Comparison of ENCODE assay signal across 8 cellular contexts in genomic region chr1:234726359-234726836, GRCh38.
DNase-seq lines count a peak whose midpoint lies in the region; ATAC-seq and TF ChIP-seq lines count a peak whose summit lies in the region.

No MANE protein-coding gene starts in this region.

- H3K27ac ChIP-seq in BLaER1 treated with 17β-estradiol and CSF1 and Interleukin-3, amounts not matched to agents 10 nM and 100 nM = peak overlapping the region; percentile 95 to 100 (median 96)
- H3K27ac ChIP-seq in body of pancreas (peak overlapping the region; percentile 29 to 98 (median 96)), muscle layer of duodenum (ENCODE audit: low read length) (peak overlapping the region; percentile 98)

- intact Hi-C loops in body of pancreas (cut with DNase I) = no loop called here

- no peaks in the 10 kb centered on the region for H3K36me3 ChIP-seq in BLaER1 treated with 17β-estradiol and CSF1 and Interleukin-3, amounts not matched to agents 10 nM and 100 nM
- H3K36me3 ChIP-seq in body of pancreas (replicated peaks in 1 of 2; ENCODE audit: insufficient read depth in 1 of 2, low read depth in 2 of 2) (no peaks in the 10 kb centered on the region), muscle layer of duodenum (ENCODE audit: control insufficient read depth in 1 of 2, insufficient read depth in 2 of 2, low read length in 2 of 2) (peaks cover 0 to 5% of the 10 kb centered on the region in 2 donors)

- peak overlapping the region; percentile 86 to 95 (median 90) for H3K9ac ChIP-seq in BLaER1 treated with 17β-estradiol and CSF1 and Interleukin-3, amounts not matched to agents 10 nM and 100 nM

- H4K20me1 ChIP-seq in BLaER1 treated with 17β-estradiol and CSF1 and Interleukin-3, amounts not matched to agents 10 nM and 100 nM = no peaks in the 10 kb centered on the region

- WGBS in body of pancreas, 2 donors = 71 to 85% methylated on average over 6 to 12 of the region's 12 CpGs

- peak overlapping the region; percentile 91 to 97 (median 94) for H3K4me2 ChIP-seq in BLaER1 treated with 17β-estradiol and CSF1 and Interleukin-3, amounts not matched to agents 10 nM and 100 nM

- TF ChIP-seq POLR2A in body of pancreas (IDR thresholded peaks at IDR 0.05) = no peak

- peak overlapping the region in 3 of 10 experiments; percentile 1 to 12 (median 7); a peak in 3 of 20 replicates for H3K4me3 ChIP-seq in BLaER1 treated with 17β-estradiol and CSF1 and Interleukin-3, amounts not matched to agents 10 nM and 100 nM
- H3K4me3 ChIP-seq in body of pancreas = no peak overlapping the region
- peak overlapping the region in 1 of 2 donors; percentile 23 for H3K4me3 ChIP-seq in muscle layer of duodenum (ENCODE audit: low read depth in 1 of 2, low read length in 2 of 2)

- no peaks in the 10 kb centered on the region for H3K9me3 ChIP-seq in BLaER1 treated with 17β-estradiol and CSF1 and Interleukin-3, amounts not matched to agents 10 nM and 100 nM (replicated peaks in 1 of 11)
- H3K9me3 ChIP-seq in body of pancreas = no peaks in the 10 kb centered on the region
- H3K9me3 ChIP-seq in muscle layer of duodenum (ENCODE audit: control insufficient read depth in 1 of 2, low read length in 2 of 2) = no peaks in the 10 kb centered on the region

- peaks cover 89 to 99% (median 94%) of the 10 kb centered on the region in 10 experiments for H3K4me1 ChIP-seq in BLaER1 treated with 17β-estradiol and CSF1 and Interleukin-3, amounts not matched to agents 10 nM and 100 nM
- H3K4me1 ChIP-seq in body of pancreas (peaks cover 61% of the 10 kb centered on the region), muscle layer of duodenum (ENCODE audit: control insufficient read depth in 1 of 2, insufficient read depth in 2 of 2, low read length in 2 of 2) (peaks cover 29 to 62% of the 10 kb centered on the region in 2 donors)

- H3K27me3 ChIP-seq in BLaER1 treated with 17β-estradiol and CSF1 and Interleukin-3, amounts not matched to agents 10 nM and 100 nM = no peaks in the 10 kb centered on the region
- H3K27me3 ChIP-seq in body of pancreas = no peaks in the 10 kb centered on the region
- H3K27me3 ChIP-seq in muscle layer of duodenum (ENCODE audit: low read depth, low read length) = no peaks in the 10 kb centered on the region

- DNase-seq in NCI-H1436 treated with DMSO at 0.1 percent for 48 hours (lab: John Stamatoyannopoulos, UW) (peak; percentile 30), body of pancreas (no peak), GDM1 (lab: John Stamatoyannopoulos, UW) (no peak), SIG-M5 (lab: John Stamatoyannopoulos, UW) (no peak), cerebellum (ENCODE audit: low spot score) (no peak)

- ATAC-seq in body of pancreas (no peak), HG03565 (IDR thresholded peaks at IDR 0.05; ENCODE audit: unreplicated experiment) (no peak)

- TF ChIP-seq CTCF in body of pancreas (IDR thresholded peaks at IDR 0.05) = no peak
